In genomic region chr9:109542922-109543321, GRCh38 we compare ENCODE assay signal across 26 cellular contexts. TPM values are rescaled to one million over a fixed set of nuclear protein-coding genes. Genes with fewer than 3 reads are reported as not detected.
"Had no signal": no experiment of that assay in that cellular context is flagged by ENCODE, and none has a peak within 500 bp of the region (broad histone marks: within the 10 kb centered on the region; RNA-seq: fewer than 3 reads in every experiment).

No MANE protein-coding gene starts in this region.

- H3K4me3 Mint-ChIP-seq: activated CD4-positive, alpha-beta memory T cell treated with anti-CD3 and anti-CD28 coated beads, Interleukin-2, amount 10 ng/mL, durations not matched to agents 7 days and 5 days; activated CD4-positive, alpha-beta T cell treated with anti-CD3 and anti-CD28 coated beads, Interleukin-2, amount 10 ng/mL, durations not matched to agents 7 days and 5 days; activated naive CD4-positive, alpha-beta T cell treated with anti-CD3 and anti-CD28 coated beads, Interleukin-2, amount 10 ng/mL, durations not matched to agents 7 days and 5 days; activated naive CD8-positive, alpha-beta T cell treated with anti-CD3 and anti-CD28 coated beads, Interleukin-2, amount 10 ng/mL, durations not matched to agents 7 days and 5 days; activated T-cell treated with anti-CD3 and anti-CD28 coated beads, Interleukin-2, amount 50 U/mL, for 24 hours; effector memory CD8-positive, alpha-beta T cell; naive thymus-derived CD8-positive, alpha-beta T cell; neural crest cell had no signal

- H3K27ac ChIP-seq: brain microvascular endothelial cell, gastroesophageal sphincter, hepatocyte, pancreas, prostate gland, spleen, testis, transverse colon had no signal

- H3K9me3 ChIP-seq: pancreas, prostate gland, testis had no signal

- H3K27me3 Mint-ChIP-seq: activated naive CD4-positive, alpha-beta T cell treated with anti-CD3 and anti-CD28 coated beads, Interleukin-2, amount 10 ng/mL, durations not matched to agents 7 days and 5 days had no signal

- H3K9me3 Mint-ChIP-seq: activated CD4-positive, alpha-beta memory T cell treated with anti-CD3 and anti-CD28 coated beads, Interleukin-2, amount 10 ng/mL, durations not matched to agents 7 days and 5 days had no signal

- DNase-seq: activated CD4-positive, alpha-beta memory T cell treated with anti-CD3 and anti-CD28 coated beads, Interleukin-2, amount 10 ng/mL, durations not matched to agents 7 days and 5 days; activated CD4-positive, alpha-beta T cell treated with anti-CD3 and anti-CD28 coated beads for 1 hour; activated CD4-positive, alpha-beta T cell treated with anti-CD3 and anti-CD28 coated beads, Interleukin-2, amount 10 ng/mL, durations not matched to agents 7 days and 5 days; activated CD8-positive, alpha-beta memory T cell treated with anti-CD3 and anti-CD28 coated beads, Interleukin-2, amount 50 U/mL, for 48 hours; activated gamma-delta T cell; activated naive CD4-positive, alpha-beta T cell treated with anti-CD3 and anti-CD28 coated beads, Interleukin-2, amount 10 ng/mL, durations not matched to agents 7 days and 5 days; activated naive CD8-positive, alpha-beta T cell treated with anti-CD3 and anti-CD28 coated beads, Interleukin-2, amount 10 ng/mL, durations not matched to agents 7 days and 5 days; activated T-cell treated with anti-CD3 and anti-CD28 coated beads, Interleukin-2, amount 50 U/mL, for 24 hours; amniotic stem cell; brain microvascular endothelial cell; cortex of kidney; effector memory CD8-positive, alpha-beta T cell; midbrain; naive thymus-derived CD8-positive, alpha-beta T cell; nucleus accumbens; pancreas; right cardiac atrium; spleen; stimulated activated naive CD8-positive, alpha-beta T cell treated with anti-CD3 and anti-CD28 coated beads, Interleukin-15, Interleukin-2, amounts not matched to agents 100 U/mL and 50 U/mL, for 24 hours; T-helper 2 cell; testis; transverse colon had no signal

- H3K27me3 ChIP-seq: brain microvascular endothelial cell, pancreas, testis, transverse colon had no signal

- H3K27ac Mint-ChIP-seq: activated CD4-positive, alpha-beta memory T cell treated with anti-CD3 and anti-CD28 coated beads, Interleukin-2, amount 10 ng/mL, durations not matched to agents 7 days and 5 days; activated CD4-positive, alpha-beta T cell treated with anti-CD3 and anti-CD28 coated beads, Interleukin-2, amount 10 ng/mL, durations not matched to agents 7 days and 5 days; activated naive CD4-positive, alpha-beta T cell treated with anti-CD3 and anti-CD28 coated beads, Interleukin-2, amount 10 ng/mL, durations not matched to agents 7 days and 5 days; activated naive CD8-positive, alpha-beta T cell treated with anti-CD3 and anti-CD28 coated beads, Interleukin-2, amount 10 ng/mL, durations not matched to agents 7 days and 5 days; activated T-cell treated with anti-CD3 and anti-CD28 coated beads, Interleukin-2, amount 50 U/mL, for 24 hours; effector memory CD8-positive, alpha-beta T cell; naive thymus-derived CD8-positive, alpha-beta T cell had no signal

- H3K36me3 Mint-ChIP-seq: activated naive CD4-positive, alpha-beta T cell treated with anti-CD3 and anti-CD28 coated beads, Interleukin-2, amount 10 ng/mL, durations not matched to agents 7 days and 5 days; activated naive CD8-positive, alpha-beta T cell treated with anti-CD3 and anti-CD28 coated beads, Interleukin-2, amount 10 ng/mL, durations not matched to agents 7 days and 5 days had no signal

- H3K4me1 ChIP-seq: gastroesophageal sphincter, pancreas, prostate gland, spleen, testis, transverse colon had no signal

- H3K4me3 ChIP-seq: gastroesophageal sphincter, hepatocyte, pancreas, prostate gland, spleen, testis, transverse colon had no signal

- H3K36me3 ChIP-seq: brain microvascular endothelial cell, gastroesophageal sphincter, pancreas, prostate gland, spleen, transverse colon had no signal

- H3K4me1 Mint-ChIP-seq: activated CD4-positive, alpha-beta memory T cell treated with anti-CD3 and anti-CD28 coated beads, Interleukin-2, amount 10 ng/mL, durations not matched to agents 7 days and 5 days; activated CD4-positive, alpha-beta T cell treated with anti-CD3 and anti-CD28 coated beads, Interleukin-2, amount 10 ng/mL, durations not matched to agents 7 days and 5 days; activated naive CD4-positive, alpha-beta T cell treated with anti-CD3 and anti-CD28 coated beads, Interleukin-2, amount 10 ng/mL, durations not matched to agents 7 days and 5 days; activated naive CD8-positive, alpha-beta T cell treated with anti-CD3 and anti-CD28 coated beads, Interleukin-2, amount 10 ng/mL, durations not matched to agents 7 days and 5 days; naive thymus-derived CD8-positive, alpha-beta T cell; neural crest cell had no signal

- ATAC-seq: effector memory CD8-positive, alpha-beta T cell; gastroesophageal sphincter; naive thymus-derived CD8-positive, alpha-beta T cell; pancreas; right cardiac atrium; stimulated activated naive CD8-positive, alpha-beta T cell treated with anti-CD3 and anti-CD28 coated beads, Interleukin-15, Interleukin-2, amounts not matched to agents 100 U/mL and 50 U/mL, for 24 hours had no signal

RNA-seq across cellular contexts. Expression of gene PTPN3, which starts 44.8 kb away (rescaled TPM):
- total RNA-seq: activated CD4-positive, alpha-beta T cell treated with anti-CD3 and anti-CD28 coated beads, Interleukin-2, amount 10 ng/mL, durations not matched to agents 7 days and 5 days; activated naive CD8-positive, alpha-beta T cell treated with anti-CD3 and anti-CD28 coated beads, Interleukin-2, amount 10 ng/mL, durations not matched to agents 7 days and 5 days; naive thymus-derived CD8-positive, alpha-beta T cell had no signal
- polyA plus RNA-seq: naive thymus-derived CD8-positive, alpha-beta T cell had no signal
